ENCODE assay signal across 14 cellular contexts in genomic region chr9:109311731-109312130, GRCh38. TPM values are rescaled to one million over a fixed set of nuclear protein-coding genes. Genes with fewer than 3 reads are reported as not detected.
DNase-seq lines count a peak whose midpoint lies in the region; ATAC-seq and TF ChIP-seq lines count a peak whose summit lies in the region.
"Had no signal": no experiment of that assay in that cellular context is flagged by ENCODE, and none has a peak within 500 bp of the region (broad histone marks: within the 10 kb centered on the region; RNA-seq: fewer than 3 reads in every experiment).

No MANE protein-coding gene starts in this region.

- H3K27me3 Mint-ChIP-seq in T-helper 2 cell treated with Interferon-gamma antibody and Interleukin-4, amounts not matched to agents 5 μg/mL and 100 μg/mL, for 36 hours (ENCODE audit: low read depth) = peaks cover 50% of the 10 kb centered on the region

- TF ChIP-seq CTCF in GM10248 (IDR thresholded peaks at IDR 0.05; ENCODE audit: control extremely low read depth, extremely low read depth, low read depth, missing control alignments) (no peak), right atrium auricular region (IDR thresholded peaks at IDR 0.05) (no peak)

- no peaks in the 10 kb centered on the region for H3K4me1 ChIP-seq in effector memory CD4-positive, alpha-beta T cell (ENCODE audit: control insufficient read depth, insufficient read depth, low read length, poor library complexity, severe bottlenecking)
- peaks cover 0 to 61% of the 10 kb centered on the region in 2 donors for H3K4me1 ChIP-seq in right atrium auricular region

- no peaks in the 10 kb centered on the region for H3K36me3 ChIP-seq in effector memory CD4-positive, alpha-beta T cell (ENCODE audit: control insufficient read depth, insufficient read depth, low read length)
- H3K36me3 ChIP-seq in right atrium auricular region = no peaks in the 10 kb centered on the region

- H3K9me3 ChIP-seq in effector memory CD4-positive, alpha-beta T cell (ENCODE audit: control insufficient read depth, low read length) = no peaks in the 10 kb centered on the region
- no peaks in the 10 kb centered on the region for H3K9me3 ChIP-seq in right atrium auricular region

- no peaks in the 10 kb centered on the region for H3K36me3 Mint-ChIP-seq in T-helper 2 cell treated with Interferon-gamma antibody and Interleukin-4, amounts not matched to agents 5 μg/mL and 100 μg/mL, for 36 hours (ENCODE audit: low read depth)

- no peak overlapping the region for H3K27ac Mint-ChIP-seq in T-helper 2 cell treated with Interferon-gamma antibody and Interleukin-4, amounts not matched to agents 5 μg/mL and 100 μg/mL, for 36 hours

- CTCF ChIA-PET in GM10248 (lab: Yijun Ruan, JAX) = no interaction called here

- POLR2A ChIA-PET in GM10248 (lab: Yijun Ruan, JAX) = interaction anchor here (0.6 kb wide), 1 partner anchor 22 kb away, joined by 4 read pairs; no protein-coding TSS in a partner anchor

- DNase-seq in GM10248 (ENCODE audit: extremely low spot score) = peak; percentile 43
- DNase-seq in GM19240 (ENCODE audit: insufficient read length, low spot score) = peak; percentile 36
- peak; percentile 40 to 84 for DNase-seq in cerebellar nuclear complex (lab: John Stamatoyannopoulos, UW)
- DNase-seq in effector memory CD4-positive, alpha-beta T cell = no peak
- DNase-seq in GOT3 (lab: John Stamatoyannopoulos, UW) = no peak
- no peak for DNase-seq in right atrium auricular region (ENCODE audit: low spot score)
- no peak for DNase-seq in T-helper 2 cell treated with Interferon-gamma antibody and Interleukin-4, amounts not matched to agents 5 μg/mL and 100 μg/mL, for 36 hours (ENCODE audit: low spot score)
- DNase-seq: activated CD4-positive, alpha-beta T cell treated with anti-CD3 and anti-CD28 coated beads for 1 hour; effector CD4-positive, alpha-beta T cell; hippocampal formation; NCI-H1048; RPMI8226 had no signal

- peaks cover 4% of the 10 kb centered on the region for H3K27me3 ChIP-seq in effector memory CD4-positive, alpha-beta T cell (replicated peaks; ENCODE audit: control insufficient read depth, insufficient read depth, low read length, poor library complexity, severe bottlenecking)
- no peaks in the 10 kb centered on the region for H3K27me3 ChIP-seq in right atrium auricular region

- no peaks in the 10 kb centered on the region for H3K9me3 Mint-ChIP-seq in T-helper 2 cell treated with Interferon-gamma antibody and Interleukin-4, amounts not matched to agents 5 μg/mL and 100 μg/mL, for 36 hours

- H3K4me3 Mint-ChIP-seq in T-helper 2 cell treated with Interferon-gamma antibody and Interleukin-4, amounts not matched to agents 5 μg/mL and 100 μg/mL, for 36 hours = no peak overlapping the region

- no peaks in the 10 kb centered on the region for H3K4me1 Mint-ChIP-seq in T-helper 2 cell treated with Interferon-gamma antibody and Interleukin-4, amounts not matched to agents 5 μg/mL and 100 μg/mL, for 36 hours (ENCODE audit: low read depth)

- no peak overlapping the region for H3K4me3 ChIP-seq in effector memory CD4-positive, alpha-beta T cell (ENCODE audit: insufficient read depth, low read depth, low read length, poor library complexity, severe bottlenecking)
- H3K4me3 ChIP-seq in right atrium auricular region = no peak overlapping the region

- H3K27ac ChIP-seq in effector memory CD4-positive, alpha-beta T cell (ENCODE audit: insufficient read depth, low read length, poor library complexity, severe bottlenecking) = no peak overlapping the region
- H3K27ac ChIP-seq in right atrium auricular region = peak overlapping the region in 1 of 2 donors; percentile 30

- peak; percentile 92 for ATAC-seq in HG03520 (IDR thresholded peaks at IDR 0.05; ENCODE audit: unreplicated experiment)

RNA-seq across cellular contexts. Expression of gene EPB41L4B, which starts 9.1 kb away (rescaled TPM):
- 10 to 100 TPM; 15.3 to 30.4 TPM for total RNA-seq in right atrium auricular region
- total RNA-seq: mononuclear cell had no signal

Comparison
In these comparisons a context has a peak if more than half of its experiments do, and no peak if none do; other contexts are left out.
1. DNase-seq: peak in GM10248 (single experiment), GM19240 (single experiment) and cerebellar nuclear complex (2 of 2); none in effector memory CD4-positive, alpha-beta T cell (0 of 3), GOT3 (single experiment), right atrium auricular region (single experiment) and T-helper 2 cell treated with Interferon-gamma antibody and Interleukin-4, amounts not matched to agents 5 μg/mL and 100 μg/mL, for 36 hours (single experiment).